15 cellular contexts compared by ENCODE assay signal in genomic region chr1:10791117-10791951, GRCh38. TPM values are rescaled to one million over a fixed set of nuclear protein-coding genes. Genes with fewer than 3 reads are reported as not detected.
DNase-seq lines count a peak whose midpoint lies in the region; ATAC-seq and TF ChIP-seq lines count a peak whose summit lies in the region.
"Had no signal": no experiment of that assay in that cellular context is flagged by ENCODE, and none has a peak within 500 bp of the region (broad histone marks: within the 10 kb centered on the region; RNA-seq: fewer than 3 reads in every experiment).

No MANE protein-coding gene starts in this region.

- peak overlapping the region; percentile 19 for H3K4me2 ChIP-seq in neural progenitor cell

- peak overlapping the region; percentile 14 for H3K4me3 ChIP-seq in neural progenitor cell

- TF ChIP-seq CTCF in neural progenitor cell (IDR thresholded peaks at IDR 0.05) = no peak

- no peak overlapping the region for H3K27ac ChIP-seq in neural progenitor cell

- peak; percentile 78 for DNase-seq in DMS79 treated with DMSO at 0.1 percent for 48 hours (lab: John Stamatoyannopoulos, UW)
- DNase-seq in NCI-H1105 treated with DMSO at 0.1 percent for 48 hours (lab: John Stamatoyannopoulos, UW) = peak; percentile 88
- DNase-seq in SW480 (ENCODE audit: low spot score) = peak; percentile 15
- DNase-seq in neural progenitor cell (ENCODE audit: low spot score) = peak; percentile 39
- DNase-seq in activated CD4-positive, alpha-beta T cell treated with anti-CD3 and anti-CD28 coated beads for 1 hour = no peak
- no peak for DNase-seq in T-helper 2 cell
- DNase-seq in occipital lobe (lab: John Stamatoyannopoulos, UW) = no peak
- DNase-seq: activated CD4-positive, alpha-beta T cell treated with anti-CD3 and anti-CD28 coated beads, Interleukin-2, amount 10 ng/mL, durations not matched to agents 7 days and 5 days; activated gamma-delta T cell; CD4-positive, CD25-positive, alpha-beta regulatory T cell; GOT3; IMR-90; SW 1271 had no signal

- no peaks in the 10 kb centered on the region for H3K9me3 Mint-ChIP-seq in neural progenitor cell
- H3K9me3 Mint-ChIP-seq: activated CD4-positive, alpha-beta T cell treated with anti-CD3 and anti-CD28 coated beads, Interleukin-2, amount 10 ng/mL, durations not matched to agents 7 days and 5 days; CD4-positive, CD25-positive, alpha-beta regulatory T cell; nephron had no signal

- no peak overlapping the region for H2AFZ ChIP-seq in neural progenitor cell (replicated peaks)

- H3K36me3 Mint-ChIP-seq in neural progenitor cell = peaks cover 2% of the 10 kb centered on the region
- H3K36me3 Mint-ChIP-seq: CD4-positive, CD25-positive, alpha-beta regulatory T cell had no signal

- no peak for ATAC-seq in HG03139 (IDR thresholded peaks at IDR 0.05; ENCODE audit: unreplicated experiment)

- H3K27me3 Mint-ChIP-seq in neural progenitor cell (ENCODE audit: insufficient read depth, low read depth) = peaks cover 18% of the 10 kb centered on the region

- H3K9ac ChIP-seq in neural progenitor cell = no peak overlapping the region

- H3K27ac Mint-ChIP-seq in neural progenitor cell = no peak overlapping the region
- H3K27ac Mint-ChIP-seq: activated CD4-positive, alpha-beta T cell treated with anti-CD3 and anti-CD28 coated beads, Interleukin-2, amount 10 ng/mL, durations not matched to agents 7 days and 5 days; CD4-positive, CD25-positive, alpha-beta regulatory T cell had no signal

- no peaks in the 10 kb centered on the region for H3K9me3 ChIP-seq in neural progenitor cell (ENCODE audit: low read depth)

- peaks cover 54% of the 10 kb centered on the region for H3K4me1 ChIP-seq in neural progenitor cell

- H3K79me2 ChIP-seq in neural progenitor cell (ENCODE audit: low read depth) = peaks cover 31% of the 10 kb centered on the region

- peaks cover 78% of the 10 kb centered on the region for H4K20me1 ChIP-seq in neural progenitor cell (ENCODE audit: low read depth)

- peaks cover 42% of the 10 kb centered on the region for H3K27me3 ChIP-seq in neural progenitor cell

- H3F3A ChIP-seq in neural progenitor cell (ENCODE audit: low read depth) = peaks cover 45% of the 10 kb centered on the region

- H3K4me1 Mint-ChIP-seq in neural progenitor cell = peaks cover 28% of the 10 kb centered on the region

- H3K36me3 ChIP-seq in neural progenitor cell = no peaks in the 10 kb centered on the region

- H3K4me3 Mint-ChIP-seq in neural progenitor cell = no peak overlapping the region
- H3K4me3 Mint-ChIP-seq: activated CD4-positive, alpha-beta T cell treated with anti-CD3 and anti-CD28 coated beads, Interleukin-2, amount 10 ng/mL, durations not matched to agents 7 days and 5 days; CD4-positive, CD25-positive, alpha-beta regulatory T cell had no signal

RNA-seq across cellular contexts. Expression of gene CASZ1, which starts 5.1 kb away (rescaled TPM):
- total RNA-seq in neural progenitor cell (ENCODE audit: low replicate concordance) = 3.4 and 10.1 TPM in 2 replicates
- 0.62 TPM for total RNA-seq in occipital lobe

Comparison
In these comparisons a context has a peak if more than half of its experiments do, and no peak if none do; other contexts are left out.
1. DNase-seq: peak in DMS79 treated with DMSO at 0.1 percent for 48 hours (single experiment), NCI-H1105 treated with DMSO at 0.1 percent for 48 hours (single experiment), SW480 (single experiment) and neural progenitor cell (single experiment); none in activated CD4-positive, alpha-beta T cell treated with anti-CD3 and anti-CD28 coated beads for 1 hour (single experiment), T-helper 2 cell (0 of 5) and occipital lobe (single experiment).